10 cellular contexts compared by ENCODE assay signal in the genomic region with DNA sequence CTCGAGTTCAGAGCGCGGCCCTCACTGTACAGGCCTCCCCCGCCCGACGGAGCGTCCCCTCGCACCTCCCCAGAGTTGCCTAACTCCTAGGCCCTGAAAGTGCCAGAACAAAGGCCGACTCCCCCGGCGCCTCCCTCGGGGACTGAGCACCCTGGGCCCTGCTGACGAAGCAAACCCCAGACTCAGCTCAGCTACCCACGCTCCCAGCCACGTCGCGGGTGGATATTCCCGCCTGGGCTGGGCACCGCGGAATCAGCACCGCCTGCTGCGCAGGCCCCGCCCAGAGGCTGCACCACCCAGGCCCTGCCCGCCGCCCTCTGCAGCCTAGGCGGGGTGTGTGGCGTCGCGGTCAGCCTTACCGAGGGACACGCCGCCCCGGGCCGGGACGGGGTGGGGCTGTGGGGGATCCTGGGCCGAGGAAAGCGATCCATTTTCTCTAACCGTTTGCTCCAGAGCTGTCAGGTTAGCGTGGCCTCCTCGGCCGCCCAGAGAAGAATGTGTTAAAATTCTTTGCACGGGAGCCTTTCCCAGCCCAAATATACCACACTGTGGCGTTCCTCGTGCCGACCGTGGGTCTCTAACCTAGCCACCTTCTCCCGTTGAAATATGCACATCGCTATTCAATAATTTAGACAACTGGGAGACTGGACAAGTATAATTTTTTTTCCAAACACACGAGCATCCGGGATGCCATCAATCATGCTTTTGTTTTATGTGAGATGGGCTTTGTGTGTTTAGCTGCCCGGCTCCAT. TPM values are rescaled to one million over a fixed set of nuclear protein-coding genes. Genes with fewer than 3 reads are reported as not detected.
DNase-seq lines count a peak whose midpoint lies in the region; ATAC-seq and TF ChIP-seq lines count a peak whose summit lies in the region.
"Had no signal": no experiment of that assay in that cellular context is flagged by ENCODE, and none has a peak within 500 bp of the region (broad histone marks: within the 10 kb centered on the region; RNA-seq: fewer than 3 reads in every experiment).

No MANE protein-coding gene starts in this region.

- peaks cover 4 to 5% of the 10 kb centered on the region in 2 donors for H3K4me1 ChIP-seq in esophagus (ENCODE audit: control insufficient read depth in 2 of 2, insufficient read depth in 2 of 2, low read length in 1 of 2)
- H3K4me1 ChIP-seq in prostate gland (replicated peaks), result no peaks in the 10 kb centered on the region

- no peak overlapping the region for H3K27ac ChIP-seq in esophagus (ENCODE audit: low read depth in 2 of 2, low read length in 1 of 2)
- H3K27ac ChIP-seq in prostate gland, result peak overlapping the region in 1 of 2 donors; percentile 15
- H3K27ac ChIP-seq: heart right ventricle had no signal

- TF ChIP-seq POLR2A in prostate gland (IDR thresholded peaks at IDR 0.05), result peak; percentile 77

- DNase-seq in NCI-H526 treated with DMSO at 0.1 percent for 48 hours (lab: John Stamatoyannopoulos, UW) (peak; percentile 90), prostate gland (ENCODE audit: low spot score) (peak; percentile 41)
- DNase-seq in stimulated activated CD4-positive, alpha-beta T cell treated with anti-CD3 and anti-CD28 coated beads, Interleukin-12 subunit alpha, Interleukin-12 subunit beta, amount 100 ng/mL, for 4 hours, result no peak
- DNase-seq in stimulated activated naive CD4-positive, alpha-beta T cell treated with Interleukin-2 at 50 U/mL for 16 hours (lab: John Stamatoyannopoulos, UW), result no peak
- DNase-seq: heart right ventricle, NCI-H1092 treated with DMSO at 0.1 percent for 48 hours had no signal

- peak overlapping the region; percentile 45 to 51 for H3K4me3 ChIP-seq in esophagus (ENCODE audit: low read depth in 1 of 2, low read length in 2 of 2)
- peak overlapping the region; percentile 17 to 24 for H3K4me3 ChIP-seq in prostate gland
- H3K4me3 ChIP-seq: heart right ventricle had no signal

- H3K36me3 ChIP-seq in esophagus (ENCODE audit: control insufficient read depth in 2 of 2, insufficient read depth in 2 of 2, low read length in 1 of 2), result no peaks in the 10 kb centered on the region
- no peaks in the 10 kb centered on the region for H3K36me3 ChIP-seq in prostate gland
- H3K36me3 ChIP-seq: heart right ventricle had no signal

- no peak for TF ChIP-seq CTCF in prostate gland (IDR thresholded peaks at IDR 0.05)

- intact Hi-C loops in prostate gland (cut with DNase I), result no loop called here

- 4% methylated on average over 51 of the region's 51 CpGs for WGBS in esophagus, 2 donors
- WGBS in prostate gland, result 6% methylated on average over 34 of the region's 51 CpGs

- ATAC-seq in GM19035 (IDR thresholded peaks at IDR 0.05; ENCODE audit: unreplicated experiment) (peak; percentile 45), GM19397 (IDR thresholded peaks at IDR 0.05; ENCODE audit: unreplicated experiment) (no peak)
- ATAC-seq: activated T-helper 17 cell treated with anti-CD3 and anti-CD28 coated beads, Interleukin-2, amount 50 U/mL, for 72 hours had no signal

- H3K27me3 ChIP-seq in esophagus (ENCODE audit: control insufficient read depth in 1 of 2, insufficient read depth in 2 of 2, low read length in 2 of 2), result no peaks in the 10 kb centered on the region
- H3K27me3 ChIP-seq in prostate gland (replicated peaks; ENCODE audit: insufficient read depth), result no peaks in the 10 kb centered on the region

- H3K9me3 ChIP-seq in esophagus (ENCODE audit: control insufficient read depth in 2 of 2, insufficient read depth in 1 of 2, low read depth in 1 of 2, low read length in 1 of 2) (peaks cover 0 to 5% of the 10 kb centered on the region in 2 donors), prostate gland (no peaks in the 10 kb centered on the region)
- H3K9me3 ChIP-seq: heart right ventricle had no signal

RNA-seq across cellular contexts. Expression of gene TFAP2A, which starts 31.4 kb away (rescaled TPM):
- 10 to 100 TPM; 20.9 to 28.8 TPM for polyA plus RNA-seq in esophagus
- total RNA-seq in prostate gland, result 10 to 100 TPM; 16.0 to 20.4 TPM

Comparison
In these comparisons a context has a peak if more than half of its experiments do, and no peak if none do; other contexts are left out.
1. DNase-seq: peak in NCI-H526 treated with DMSO at 0.1 percent for 48 hours (single experiment) and prostate gland (single experiment); none in stimulated activated CD4-positive, alpha-beta T cell treated with anti-CD3 and anti-CD28 coated beads, Interleukin-12 subunit alpha, Interleukin-12 subunit beta, amount 100 ng/mL, for 4 hours (single experiment) and stimulated activated naive CD4-positive, alpha-beta T cell treated with Interleukin-2 at 50 U/mL for 16 hours (single experiment).